In genomic region chr15:84937144-84937543, GRCh38 we compare ENCODE assay signal across 30 cellular contexts. TPM values are rescaled to one million over a fixed set of nuclear protein-coding genes. Genes with fewer than 3 reads are reported as not detected.
DNase-seq lines count a peak whose midpoint lies in the region; ATAC-seq and TF ChIP-seq lines count a peak whose summit lies in the region.
"Had no signal": no experiment of that assay in that cellular context is flagged by ENCODE, and none has a peak within 500 bp of the region (broad histone marks: within the 10 kb centered on the region; RNA-seq: fewer than 3 reads in every experiment).

No MANE protein-coding gene starts in this region.

- no peaks in the 10 kb centered on the region for H3K9me3 ChIP-seq in sigmoid colon
- H3K9me3 ChIP-seq: adrenal gland, gastroesophageal sphincter, upper lobe of left lung had no signal

- 51 to 70% methylated on average over 5 of the region's 5 CpGs for WGBS in sigmoid colon, 2 donors

- H3K4me3 ChIP-seq in sigmoid colon, result no peak overlapping the region
- H3K4me3 ChIP-seq: adrenal gland, gastroesophageal sphincter, smooth muscle cell, stomach, upper lobe of left lung had no signal

- no peak for TF ChIP-seq CTCF in sigmoid colon (IDR thresholded peaks at IDR 0.05)

- H3K4me1 ChIP-seq in sigmoid colon, result no peaks in the 10 kb centered on the region
- H3K4me1 ChIP-seq: adrenal gland, gastroesophageal sphincter, stomach, upper lobe of left lung had no signal

- no peak overlapping the region for H3K27ac ChIP-seq in caudate nucleus (ENCODE audit: low read depth, low read length)
- H3K27ac ChIP-seq in sigmoid colon, result no peak overlapping the region
- H3K27ac ChIP-seq: adrenal gland, gastroesophageal sphincter, HL-60, stomach, upper lobe of left lung, VCaP had no signal

- intact Hi-C loops in sigmoid colon (cut with DNase I), result no loop called here

- no peaks in the 10 kb centered on the region for H3K36me3 ChIP-seq in sigmoid colon
- H3K36me3 ChIP-seq: adrenal gland, gastroesophageal sphincter, stomach, upper lobe of left lung had no signal

- H3K27me3 ChIP-seq in sigmoid colon, result no peaks in the 10 kb centered on the region
- H3K27me3 ChIP-seq: adrenal gland, gastroesophageal sphincter, stomach, upper lobe of left lung had no signal

- ATAC-seq in GM19397 (IDR thresholded peaks at IDR 0.05; ENCODE audit: unreplicated experiment) (no peak), GM18520 (IDR thresholded peaks at IDR 0.05; ENCODE audit: unreplicated experiment) (no peak), HG03175 (IDR thresholded peaks at IDR 0.05; ENCODE audit: unreplicated experiment) (no peak)
- ATAC-seq: gastroesophageal sphincter, left colon had no signal

- DNase-seq in NCI-H2227 (lab: John Stamatoyannopoulos, UW; ENCODE audit: unreplicated experiment) (peak; percentile 22), NCI-H2227 treated with DMSO at 0.1 percent for 48 hours (lab: John Stamatoyannopoulos, UW) (no peak), NCI-H2171 (lab: John Stamatoyannopoulos, UW) (peak; percentile 4), caudate nucleus (lab: John Stamatoyannopoulos, UW) (peak in 40 of 61 donors; percentile 5 to 88 (median 32)), sigmoid colon (peak; percentile 9)
- DNase-seq: ACHN; activated gamma-delta T cell treated with Interleukin-2 at 50 U/mL for 16 hours; activated T-cell treated with anti-CD3 and anti-CD28 coated beads for 4 hours; adrenal gland; DMS53; left colon; MV-4-11; NCI-H446; SHP77 treated with DMSO at 0.1 percent for 48 hours; stimulated activated CD4-positive, alpha-beta T cell treated with anti-CD3 and anti-CD28 coated beads, Interleukin-4, amount 100 ng/mL, for 1 hour; stomach; upper lobe of left lung had no signal

- TF ChIP-seq POLR2A in sigmoid colon (IDR thresholded peaks at IDR 0.05), result no peak

- TF ChIP-seq EP300 in sigmoid colon (IDR thresholded peaks at IDR 0.05), result no peak

RNA-seq across cellular contexts. Expression of gene PDE8A, which starts 44.5 kb away (rescaled TPM):
- total RNA-seq in sigmoid colon, result 10 to 100 TPM; 27.8 to 43.2 (median 36.3) TPM
- 10 to 100 TPM; 39.0 to 45.5 (median 39.8) TPM for polyA plus RNA-seq in sigmoid colon

RNA-seq across cellular contexts. Expression of gene SLC28A1, which starts 52.7 kb away (rescaled TPM):
- total RNA-seq in sigmoid colon, result not detected
- not detected for polyA plus RNA-seq in sigmoid colon
- total RNA-seq: bronchial epithelial cell; dermis microvascular lymphatic vessel endothelial cell; gastroesophageal sphincter; left colon; pulmonary artery endothelial cell; smooth muscle cell; T-helper 1 cell treated with Interleukin-12 subunit alpha and Interleukin-12 subunit beta and Interleukin-4 antibody, amounts not matched to agents 30 ng/mL and 1 ng/mL, for 36 hours; upper lobe of left lung had no signal
- polyA plus RNA-seq: CD14-positive monocyte, IgD-negative memory B cell, stomach had no signal
